In the genomic region with DNA sequence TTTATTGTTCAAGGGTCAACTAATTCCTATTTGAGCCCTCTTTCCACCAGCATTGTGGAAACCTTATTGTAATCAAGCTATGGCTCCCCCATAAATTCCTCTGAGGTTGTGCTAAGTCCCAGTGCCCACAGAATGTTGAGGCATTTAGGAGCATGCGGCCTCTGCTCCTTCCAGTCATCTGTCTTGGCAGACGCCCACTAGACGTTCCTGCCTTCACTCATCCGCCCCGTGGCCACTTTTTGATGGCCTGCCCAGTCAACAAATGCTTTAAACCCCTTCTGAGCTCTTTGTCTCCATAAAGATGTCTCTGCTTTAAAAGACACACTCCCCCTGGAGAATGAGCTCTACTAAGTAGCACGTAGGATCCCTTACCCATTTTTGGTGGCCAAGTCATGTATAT, we compare ENCODE assay signal across 26 cellular contexts.
"Had no signal": no experiment of that assay in that cellular context is flagged by ENCODE, and none has a peak within 500 bp of the region (broad histone marks: within the 10 kb centered on the region; RNA-seq: fewer than 3 reads in every experiment).

No MANE protein-coding gene starts in this region.

- H3K4me1 Mint-ChIP-seq: activated CD4-positive, alpha-beta memory T cell treated with anti-CD3 and anti-CD28 coated beads, Interleukin-2, amount 10 ng/mL, durations not matched to agents 7 days and 5 days; activated CD4-positive, alpha-beta T cell treated with anti-CD3 and anti-CD28 coated beads, Interleukin-2, amount 10 ng/mL, durations not matched to agents 7 days and 5 days; activated naive CD4-positive, alpha-beta T cell treated with anti-CD3 and anti-CD28 coated beads, Interleukin-2, amount 10 ng/mL, durations not matched to agents 7 days and 5 days; activated naive CD8-positive, alpha-beta T cell treated with anti-CD3 and anti-CD28 coated beads for 36 hours; T-cell had no signal

- ATAC-seq: activated T-cell treated with anti-CD3 and anti-CD28 coated beads, Interleukin-2, amount 50 U/mL, for 72 hours; T-cell had no signal

- H3K27me3 Mint-ChIP-seq: activated CD4-positive, alpha-beta memory T cell treated with anti-CD3 and anti-CD28 coated beads, Interleukin-2, amount 10 ng/mL, durations not matched to agents 7 days and 5 days; activated naive CD4-positive, alpha-beta T cell treated with anti-CD3 and anti-CD28 coated beads, Interleukin-2, amount 10 ng/mL, durations not matched to agents 7 days and 5 days had no signal

- H3K27ac ChIP-seq: breast epithelium had no signal

- H3K4me3 ChIP-seq: breast epithelium, MG63 had no signal

- H3K36me3 ChIP-seq: breast epithelium, MG63 had no signal

- H3K4me1 ChIP-seq: breast epithelium had no signal

- H3K4me3 Mint-ChIP-seq: activated CD4-positive, alpha-beta memory T cell treated with anti-CD3 and anti-CD28 coated beads, Interleukin-2, amount 10 ng/mL, durations not matched to agents 7 days and 5 days; activated CD4-positive, alpha-beta T cell treated with anti-CD3 and anti-CD28 coated beads, Interleukin-2, amount 10 ng/mL, durations not matched to agents 7 days and 5 days; activated naive CD4-positive, alpha-beta T cell treated with anti-CD3 and anti-CD28 coated beads, Interleukin-2, amount 10 ng/mL, durations not matched to agents 7 days and 5 days; activated naive CD8-positive, alpha-beta T cell treated with anti-CD3 and anti-CD28 coated beads for 36 hours; activated T-cell treated with anti-CD3 and anti-CD28 coated beads, Interleukin-2, amount 50 U/mL, for 72 hours; T-cell had no signal

- H3K9me3 Mint-ChIP-seq: activated CD4-positive, alpha-beta memory T cell treated with anti-CD3 and anti-CD28 coated beads, Interleukin-2, amount 10 ng/mL, durations not matched to agents 7 days and 5 days; activated CD4-positive, alpha-beta T cell treated with anti-CD3 and anti-CD28 coated beads, Interleukin-2, amount 10 ng/mL, durations not matched to agents 7 days and 5 days; activated naive CD4-positive, alpha-beta T cell treated with anti-CD3 and anti-CD28 coated beads, Interleukin-2, amount 10 ng/mL, durations not matched to agents 7 days and 5 days; activated naive CD8-positive, alpha-beta T cell treated with anti-CD3 and anti-CD28 coated beads for 36 hours; activated T-helper 2 cell treated with anti-CD3 and anti-CD28 coated beads, Interferon-gamma antibody, Interleukin-2, Interleukin-4, amounts not matched to agents 10 μg/mL and 5 μg/mL and 100 μg/mL, durations not matched to agents 14 hours and 24 hours and 36 hours; T-cell had no signal

- H3K27ac Mint-ChIP-seq: activated CD4-positive, alpha-beta memory T cell treated with anti-CD3 and anti-CD28 coated beads, Interleukin-2, amount 10 ng/mL, durations not matched to agents 7 days and 5 days; activated CD4-positive, alpha-beta T cell treated with anti-CD3 and anti-CD28 coated beads, Interleukin-2, amount 10 ng/mL, durations not matched to agents 7 days and 5 days; activated naive CD4-positive, alpha-beta T cell treated with anti-CD3 and anti-CD28 coated beads, Interleukin-2, amount 10 ng/mL, durations not matched to agents 7 days and 5 days; activated naive CD8-positive, alpha-beta T cell treated with anti-CD3 and anti-CD28 coated beads for 36 hours; activated T-cell treated with anti-CD3 and anti-CD28 coated beads, Interleukin-2, amount 50 U/mL, for 72 hours; activated T-helper 2 cell treated with anti-CD3 and anti-CD28 coated beads, Interferon-gamma antibody, Interleukin-2, Interleukin-4, amounts not matched to agents 10 μg/mL and 5 μg/mL and 100 μg/mL, durations not matched to agents 14 hours and 24 hours and 36 hours; T-cell had no signal

- DNase-seq: activated CD4-positive, alpha-beta memory T cell treated with anti-CD3 and anti-CD28 coated beads, Interleukin-2, amount 10 ng/mL, durations not matched to agents 7 days and 5 days; activated CD4-positive, alpha-beta T cell treated with anti-CD3 and anti-CD28 coated beads, Interleukin-2, amount 10 ng/mL, durations not matched to agents 7 days and 5 days; activated CD4-positive, CD25-positive, alpha-beta regulatory T cell; activated gamma-delta T cell treated with Interleukin-2 at 50 U/mL for 16 hours; activated naive CD4-positive, alpha-beta T cell treated with anti-CD3 and anti-CD28 coated beads, Interleukin-2, amount 10 ng/mL, durations not matched to agents 7 days and 5 days; activated naive CD8-positive, alpha-beta T cell treated with anti-CD3 and anti-CD28 coated beads for 36 hours; activated T-cell treated with anti-CD3 and anti-CD28 coated beads for 4 hours; activated T-cell treated with anti-CD3 and anti-CD28 coated beads, Interleukin-2, amount 50 U/mL, for 72 hours; anterior cingulate cortex; caudate nucleus; MG63; MV-4-11; NCI-H1092 treated with DMSO at 0.1 percent for 48 hours; NCI-H1417 treated with DMSO at 0.1 percent for 48 hours; NCI-H1694; NCI-H2107; NCI-H345; NCI-H510A; NCI-H526 treated with DMSO at 0.1 percent for 48 hours; NCI-H82; SIG-M5; T-cell; T-helper 2 cell; T1000 had no signal

- H3K27me3 ChIP-seq: breast epithelium, MG63 had no signal

- H3K36me3 Mint-ChIP-seq: activated naive CD4-positive, alpha-beta T cell treated with anti-CD3 and anti-CD28 coated beads, Interleukin-2, amount 10 ng/mL, durations not matched to agents 7 days and 5 days; activated naive CD8-positive, alpha-beta T cell treated with anti-CD3 and anti-CD28 coated beads for 36 hours; T-cell had no signal

- H3K9me3 ChIP-seq: breast epithelium, MG63 had no signal
